8 cellular contexts compared by ENCODE assay signal in genomic region chr2:173997269-173997668, GRCh38. TPM values are rescaled to one million over a fixed set of nuclear protein-coding genes. Genes with fewer than 3 reads are reported as not detected.
DNase-seq lines count a peak whose midpoint lies in the region; ATAC-seq, FAIRE-seq and TF ChIP-seq lines count a peak whose summit lies in the region.

No MANE protein-coding gene starts in this region.

- H3K9me3 ChIP-seq in HepG2 (ENCODE audit: low read length) = no peaks in the 10 kb centered on the region

- intact Hi-C loops in HepG2 (cut with micrococcal nuclease; ENCODE audit: unreplicated experiment) = no loop called here

- no peaks in the 10 kb centered on the region for H3K79me2 ChIP-seq in HepG2 (ENCODE audit: insufficient read depth, low read length)

- no peaks in the 10 kb centered on the region for H4K20me1 ChIP-seq in HepG2 (ENCODE audit: insufficient read depth, low read length)

- no TSS peak for BruUV-seq in HepG2 (replicated peaks; lab: Mats Ljungman, UMichigan)

- peaks cover 14% of the 10 kb centered on the region for H3K4me1 ChIP-seq in HepG2 (ENCODE audit: insufficient read depth, low read length)

- H3K27ac ChIP-seq in HepG2 (ENCODE audit: extremely low read length, insufficient read depth, low read length) = no peak overlapping the region

- ATAC-seq in GM18861 (IDR thresholded peaks at IDR 0.05; ENCODE audit: unreplicated experiment) (peak; percentile 89), HG02884 (IDR thresholded peaks at IDR 0.05; ENCODE audit: unreplicated experiment) (peak; percentile 96), HepG2 (peak; percentile 64)

- H3K9ac ChIP-seq in HepG2 (ENCODE audit: insufficient read depth, low read depth, low read length) = no peak overlapping the region

- no peak overlapping the region for H3K4me2 ChIP-seq in HepG2 (ENCODE audit: low read depth, low read length)

- TF ChIP-seq EP300 in HepG2 (IDR thresholded peaks at IDR 0.05; ENCODE audit: low read depth in 2 of 2, low read length in 2 of 2) (no peak), HepG2 (CRISPR knock-in tag; IDR thresholded peaks at IDR 0.05; ENCODE audit: borderline replicate concordance) (no peak)

- in situ Hi-C loops in HepG2 (cut with HindIII; ENCODE audit: extremely low pct_ligation_motif_present, low pct_unique_long_range_greater_than_20kb) = no loop called here

- no peak overlapping the region for H3K4me3 ChIP-seq in HepG2 (replicated peaks in 1 of 3; ENCODE audit: insufficient read depth in 1 of 3, low read depth in 2 of 3, low read length in 3 of 3)

- TF ChIP-seq POLR2A in HepG2 (IDR thresholded peaks at IDR 0.05; ENCODE audit: insufficient read depth in 1 of 2, low read depth in 2 of 2, low read length in 2 of 2) = no peak

- H3K36me3 ChIP-seq in HepG2 (replicated peaks in 1 of 2; ENCODE audit: control insufficient read depth in 1 of 2, insufficient read depth in 2 of 2, low read length in 2 of 2) = no peaks in the 10 kb centered on the region

- TF ChIP-seq CTCF in HepG2 (CRISPR knock-in tag; IDR thresholded peaks at IDR 0.05) = no peak

- POLR2A ChIA-PET in HepG2 (lab: Yijun Ruan, JAX) = no interaction called here

- TF ChIP-seq RAD21 in HepG2 (CRISPR knock-in tag; IDR thresholded peaks at IDR 0.05) = no peak

- 4% methylated on average over 7 of the region's 7 CpGs for WGBS in HepG2 (ENCODE audit: low lambda C conversion rate)

- CTCF ChIA-PET in HepG2 (lab: Yijun Ruan, JAX; ENCODE audit: low intra/inter-chr PET ratio, low total read pairs) = no interaction called here

- no peak for FAIRE-seq in HepG2 (lab: Jason Lieb, UNC)

- DNase-seq in SKM-1 treated with dmso at 0.1 percent for 144 hours (lab: John Stamatoyannopoulos, UW; ENCODE audit: unreplicated experiment) (peak; percentile 95), HepG2 (ENCODE audit: low spot score) (no peak), activated gamma-delta T cell (lab: John Stamatoyannopoulos, UW) (no peak), NCI-H526 (lab: John Stamatoyannopoulos, UW) (no peak), NCI-H2171 treated with DMSO at 0.1 percent for 48 hours (lab: John Stamatoyannopoulos, UW) (no peak), NCI-H748 treated with DMSO at 0.1 percent for 48 hours (lab: John Stamatoyannopoulos, UW) (no peak)

- H2AFZ ChIP-seq in HepG2 (ENCODE audit: low read length) = no peak overlapping the region

- H3K27me3 ChIP-seq in HepG2 (ENCODE audit: control insufficient read depth in 1 of 2, insufficient read depth in 2 of 2, low read length in 2 of 2) = peaks cover 0 to 22% of the 10 kb centered on the region in 2 experiments; a peak in 1 of 5 replicates

TF ChIP-seq in HepG2, 621 proteins besides CTCF, POLR2A, EP300 and RAD21 (continues in another document):
- TF ChIP-seq SP2 (CRISPR knock-in tag; IDR thresholded peaks at IDR 0.05) = no peak
- peak; percentile 49; the same call in 1 of the 2 replicates for TF ChIP-seq KDM5B (CRISPR knock-in tag; IDR thresholded peaks at IDR 0.05; ENCODE audit: borderline replicate concordance)
- no peak for TF ChIP-seq CENPBD1 (CRISPR knock-in tag; IDR thresholded peaks at IDR 0.05; ENCODE audit: borderline replicate concordance, low read depth)
- TF ChIP-seq ZMYM3 (CRISPR knock-in tag; IDR thresholded peaks at IDR 0.05) = peak; percentile 55; the same call in 1 of the 2 replicates
- TF ChIP-seq ZNF121 (CRISPR knock-in tag; IDR thresholded peaks at IDR 0.05) = peak; percentile 94
- peak; percentile 37; the same call in 1 of the 2 replicates for TF ChIP-seq TFAP4 (IDR thresholded peaks at IDR 0.05; ENCODE audit: borderline replicate concordance, low read depth)
- peak; percentile 47; the same call in 1 of the 2 replicates for TF ChIP-seq ZNF441 (CRISPR knock-in tag; IDR thresholded peaks at IDR 0.05; ENCODE audit: borderline replicate concordance)
- peak; percentile 18 for TF ChIP-seq TEAD3 (CRISPR knock-in tag; optimal IDR thresholded peaks at IDR 0.05; ENCODE audit: borderline replicate concordance)
- TF ChIP-seq RNF2 (conservative IDR thresholded peaks at IDR 0.05; ENCODE audit: low read depth) = 0 out of 2 replicates have a peak, but pooled peaks have one; percentile 39
- peak; percentile 94 for TF ChIP-seq MAFF (IDR thresholded peaks at IDR 0.05; ENCODE audit: low read depth, low read length)
- TF ChIP-seq, protein P1, sequence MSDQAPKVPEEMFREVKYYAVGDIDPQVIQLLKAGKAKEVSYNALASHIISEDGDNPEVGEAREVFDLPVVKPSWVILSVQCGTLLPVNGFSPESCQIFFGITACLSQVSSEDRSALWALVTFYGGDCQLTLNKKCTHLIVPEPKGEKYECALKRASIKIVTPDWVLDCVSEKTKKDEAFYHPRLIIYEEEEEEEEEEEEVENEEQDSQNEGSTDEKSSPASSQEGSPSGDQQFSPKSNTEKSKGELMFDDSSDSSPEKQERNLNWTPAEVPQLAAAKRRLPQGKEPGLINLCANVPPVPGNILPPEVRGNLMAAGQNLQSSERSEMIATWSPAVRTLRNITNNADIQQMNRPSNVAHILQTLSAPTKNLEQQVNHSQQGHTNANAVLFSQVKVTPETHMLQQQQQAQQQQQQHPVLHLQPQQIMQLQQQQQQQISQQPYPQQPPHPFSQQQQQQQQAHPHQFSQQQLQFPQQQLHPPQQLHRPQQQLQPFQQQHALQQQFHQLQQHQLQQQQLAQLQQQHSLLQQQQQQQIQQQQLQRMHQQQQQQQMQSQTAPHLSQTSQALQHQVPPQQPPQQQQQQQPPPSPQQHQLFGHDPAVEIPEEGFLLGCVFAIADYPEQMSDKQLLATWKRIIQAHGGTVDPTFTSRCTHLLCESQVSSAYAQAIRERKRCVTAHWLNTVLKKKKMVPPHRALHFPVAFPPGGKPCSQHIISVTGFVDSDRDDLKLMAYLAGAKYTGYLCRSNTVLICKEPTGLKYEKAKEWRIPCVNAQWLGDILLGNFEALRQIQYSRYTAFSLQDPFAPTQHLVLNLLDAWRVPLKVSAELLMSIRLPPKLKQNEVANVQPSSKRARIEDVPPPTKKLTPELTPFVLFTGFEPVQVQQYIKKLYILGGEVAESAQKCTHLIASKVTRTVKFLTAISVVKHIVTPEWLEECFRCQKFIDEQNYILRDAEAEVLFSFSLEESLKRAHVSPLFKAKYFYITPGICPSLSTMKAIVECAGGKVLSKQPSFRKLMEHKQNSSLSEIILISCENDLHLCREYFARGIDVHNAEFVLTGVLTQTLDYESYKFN (CRISPR knock-in tag; conservative IDR thresholded peaks at IDR 0.05) = 0 out of 2 replicates have a peak, but pooled peaks have one; percentile 18
- TF ChIP-seq MAFK (conservative IDR thresholded peaks at IDR 0.05 in 1 of 2, IDR thresholded peaks at IDR 0.05 in 1 of 2; ENCODE audit: low read length in 2 of 2) = peak; percentile 86 to 96
- no peak for TF ChIP-seq ZNF589 (CRISPR knock-in tag; conservative IDR thresholded peaks at IDR 0.05)

RNA-seq across cellular contexts. Expression of gene SP3, which starts 32.1 kb away (rescaled TPM):
- 132 and 171 TPM in 2 replicates for total RNA-seq in HepG2 (2016; rRNA removed; fragmentation: Illumina TruSeq; extraction: Trizol)
- 46.7 and 54.6 TPM in 2 replicates for total RNA-seq in HepG2 (2016; cell fraction: cytosol; rRNA removed; fragmentation: Illumina TruSeq; extraction: Trizol; ENCODE audit: low read depth)
- total RNA-seq in HepG2 (2016; cell fraction: insoluble cytoplasmic fraction; rRNA removed; fragmentation: Illumina TruSeq; extraction: Trizol) = 129 and 171 TPM in 2 replicates
- 117 and 137 TPM in 2 replicates for total RNA-seq in HepG2 (2016; cell fraction: membrane; rRNA removed; fragmentation: Illumina TruSeq; extraction: Trizol)
- 111 and 118 TPM in 2 replicates for total RNA-seq in HepG2 (2016; cell fraction: nucleus; rRNA removed; fragmentation: Illumina TruSeq; extraction: Trizol)
- polyA plus RNA-seq in HepG2 (2011; rRNA removed) = 53.9 and 57.3 TPM in 2 replicates
- 24.5 and 38.2 TPM in 2 replicates for polyA plus RNA-seq in HepG2 (2011; cell fraction: cytosol; rRNA removed)
- polyA plus RNA-seq in HepG2 (2011; cell fraction: nucleus; rRNA removed) = 29.7 TPM in 2 replicates
- 42.0 and 48.0 TPM in 2 replicates for polyA plus RNA-seq in HepG2 (2012)
- 5.3 and 5.5 TPM in 2 replicates for polyA plus RNA-seq in HepG2 (2016; cell fraction: cytosol; fragmentation: Illumina TruSeq; extraction: Trizol; ENCODE audit: low read depth)
- 79.1 and 85.5 TPM in 2 replicates for polyA plus RNA-seq in HepG2 (2016; cell fraction: insoluble cytoplasmic fraction; fragmentation: Illumina TruSeq; extraction: Trizol; ENCODE audit: low read depth)
- 24.8 and 28.9 TPM in 2 replicates for polyA plus RNA-seq in HepG2 (2016; cell fraction: membrane; fragmentation: Illumina TruSeq; extraction: Trizol; ENCODE audit: low read depth)
- 51.2 and 54.9 TPM in 2 replicates for polyA plus RNA-seq in HepG2 (2016; cell fraction: nucleus; fragmentation: Illumina TruSeq; extraction: Trizol; ENCODE audit: insufficient read depth, low read depth)
- polyA minus RNA-seq in HepG2 (2011; rRNA and poly(A)+ RNA removed; ENCODE audit: low replicate concordance) = 45.0 and 74.0 TPM in 2 replicates
- 67.2 and 72.9 TPM in 2 replicates for polyA minus RNA-seq in HepG2 (2011; cell fraction: cytosol; rRNA and poly(A)+ RNA removed)
- polyA minus RNA-seq in HepG2 (2011; cell fraction: nucleus; rRNA and poly(A)+ RNA removed) = 202 and 214 TPM in 2 replicates
